1 cellular context compared by ENCODE assay signal in genomic region chr4:188206783-188207182, GRCh38.
TF ChIP-seq lines count a peak whose summit lies in the region.

No MANE protein-coding gene starts in this region.

TF ChIP-seq in H1, 55 proteins besides CTCF, POLR2A, EP300 and RAD21:
- peak; percentile 97 for TF ChIP-seq ASH2L (IDR thresholded peaks at IDR 0.05; ENCODE audit: low read length)
- no peak for TF ChIP-seq POU5F1 (IDR thresholded peaks at IDR 0.05; ENCODE audit: low read depth, low read length)
